ENCODE assay signal across 22 cellular contexts in genomic region chr18:61929881-61930640, GRCh38. TPM values are rescaled to one million over a fixed set of nuclear protein-coding genes. Genes with fewer than 3 reads are reported as not detected.
DNase-seq lines count a peak whose midpoint lies in the region; ATAC-seq and TF ChIP-seq lines count a peak whose summit lies in the region.
"Had no signal": no experiment of that assay in that cellular context is flagged by ENCODE, and none has a peak within 500 bp of the region (broad histone marks: within the 10 kb centered on the region; RNA-seq: fewer than 3 reads in every experiment).

No MANE protein-coding gene starts in this region.

- TF ChIP-seq CTCF in spleen (IDR thresholded peaks at IDR 0.05 in 8 of 11, conservative IDR thresholded peaks at IDR 0.05 in 3 of 11): no peak

- H3K27me3 ChIP-seq in spleen (replicated peaks in 1 of 7): peaks cover 0 to 6% (median 0%) of the 10 kb centered on the region in 7 donors
- H3K27me3 ChIP-seq: adrenal gland, BLaER1, brain microvascular endothelial cell, suprapubic skin had no signal

- intact Hi-C loops in spleen (cut with DNase I; ENCODE audit: low total_unique reads): no loop called here

- ATAC-seq in HG03378 (IDR thresholded peaks at IDR 0.05; ENCODE audit: unreplicated experiment): no peak
- ATAC-seq: stimulated activated effector memory CD8-positive, alpha-beta T cell treated with anti-CD3 and anti-CD28 coated beads, Interleukin-12 subunit alpha, Interleukin-12 subunit beta, amount 100 ng/mL, for 72 hours had no signal

- TF ChIP-seq POLR2A in spleen (IDR thresholded peaks at IDR 0.05): no peak

- no peaks in the 10 kb centered on the region for H3K36me3 ChIP-seq in spleen
- H3K36me3 ChIP-seq: adrenal gland, BLaER1, brain microvascular endothelial cell, suprapubic skin had no signal

- H3K4me1 ChIP-seq in spleen: no peaks in the 10 kb centered on the region
- H3K4me1 ChIP-seq: adrenal gland, BLaER1 had no signal

- WGBS in spleen, 5 donors: 62 to 84% (median 82%) methylated on average over 3 of the region's 3 CpGs

- H3K27ac ChIP-seq in epithelial cell of prostate (peak overlapping the region; percentile 45), spleen (no peak overlapping the region)
- H3K27ac ChIP-seq: adrenal gland, BLaER1, brain microvascular endothelial cell, suprapubic skin had no signal

- DNase-seq in DMS153 (lab: John Stamatoyannopoulos, UW) (peak; percentile 92), NCI-H1436 (lab: John Stamatoyannopoulos, UW) (peak; percentile 23), NCI-H510A (lab: John Stamatoyannopoulos, UW) (peak; percentile 22), epithelial cell of prostate (ENCODE audit: low read depth, low spot score) (peak; percentile 67), foreskin melanocyte (no peak), spleen (no peak), KG1 (lab: John Stamatoyannopoulos, UW) (no peak)
- DNase-seq: ACHN; activated CD4-positive, alpha-beta memory T cell treated with anti-CD3 and anti-CD28 coated beads, Interleukin-2, amount 10 ng/mL, durations not matched to agents 7 days and 5 days; activated effector memory CD4-positive, alpha-beta T cell treated with Interleukin-2 at 50 U/mL for 16 hours; adrenal gland; brain microvascular endothelial cell; effector memory CD4-positive, alpha-beta T cell; midbrain; NCI-H524 treated with DMSO at 0.1 percent for 48 hours; OCI-M1; Right ventricle myocardium superior; stimulated activated CD4-positive, alpha-beta T cell treated with anti-CD3 and anti-CD28 coated beads, Interleukin-1b, Interleukin-23, amount 100 ng/mL, for 48 hours had no signal

- H3K4me3 ChIP-seq in spleen: no peak overlapping the region
- H3K4me3 ChIP-seq: adrenal gland, BLaER1, suprapubic skin had no signal

- peaks cover 0 to 17% (median 6%) of the 10 kb centered on the region in 8 donors for H3K9me3 ChIP-seq in spleen
- H3K9me3 ChIP-seq: adrenal gland, suprapubic skin had no signal

RNA-seq across cellular contexts. Expression of gene RNF152, which starts 37.3 kb away (rescaled TPM):
- 1 to 10 TPM; 1.4 to 7.1 (median 3.1) TPM for total RNA-seq in spleen
- under 1 TPM; 0.15 to 0.26 (median 0.24) TPM for polyA plus RNA-seq in spleen

Comparison
In these comparisons a context has a peak if more than half of its experiments do, and no peak if none do; other contexts are left out.
1. DNase-seq: peak in DMS153 (single experiment), NCI-H1436 (single experiment), NCI-H510A (single experiment) and epithelial cell of prostate (single experiment); none in foreskin melanocyte (single experiment), spleen (single experiment) and KG1 (single experiment).